Comparison of ENCODE assay signal across 9 cellular contexts in genomic region chr12:84874125-84874824, GRCh38. TPM values are rescaled to one million over a fixed set of nuclear protein-coding genes. Genes with fewer than 3 reads are reported as not detected.
DNase-seq lines count a peak whose midpoint lies in the region; ATAC-seq and TF ChIP-seq lines count a peak whose summit lies in the region.
"Had no signal": no experiment of that assay in that cellular context is flagged by ENCODE, and none has a peak within 500 bp of the region (broad histone marks: within the 10 kb centered on the region; RNA-seq: fewer than 3 reads in every experiment).

No MANE protein-coding gene starts in this region.

- no peak overlapping the region for H3K27ac ChIP-seq in GM23338 (ENCODE audit: low read depth)
- no peak overlapping the region for H3K27ac ChIP-seq in OCI-LY3 (ENCODE audit: low read length)
- H3K27ac ChIP-seq: epithelial cell of prostate had no signal

- DNase-seq in activated T-cell treated with anti-CD3 and anti-CD28 coated beads, Interleukin-2, amount 50 U/mL, for 4 hours = no peak
- DNase-seq in activated T-cell treated with anti-CD3 and anti-CD28 coated beads, Interleukin-2, amount 50 U/mL, for 24 hours = no peak
- DNase-seq in GM23338 (ENCODE audit: low spot score) (peak; percentile 82), dermis microvascular lymphatic vessel endothelial cell (ENCODE audit: low read depth in 2 of 2) (peak; percentile 50 to 63), midbrain (lab: John Stamatoyannopoulos, UW) (peak; percentile 76)
- peak; percentile 44 for DNase-seq in Jurkat, Clone E6-1 (ENCODE audit: low read depth, low spot score)
- DNase-seq in activated effector memory CD4-positive, alpha-beta T cell treated with Interleukin-2 at 50 U/mL for 16 hours = no peak

- H3K79me2 ChIP-seq in GM23338 (replicated peaks; ENCODE audit: insufficient read depth) (no peaks in the 10 kb centered on the region), OCI-LY3 (ENCODE audit: low read length) (no peaks in the 10 kb centered on the region)

- H3K9me2 ChIP-seq in GM23338 (ENCODE audit: insufficient read depth) = no peaks in the 10 kb centered on the region

- no peaks in the 10 kb centered on the region for H3K27me3 Mint-ChIP-seq in activated T-cell treated with anti-CD3 and anti-CD28 coated beads, Interleukin-2, amount 50 U/mL, for 4 hours (ENCODE audit: low read depth)
- H3K27me3 Mint-ChIP-seq in activated T-cell treated with anti-CD3 and anti-CD28 coated beads, Interleukin-2, amount 50 U/mL, for 24 hours = peaks cover 3% of the 10 kb centered on the region
- H3K27me3 Mint-ChIP-seq in GM23338 (ENCODE audit: insufficient read depth, low read depth, poor library complexity) = no peaks in the 10 kb centered on the region

- no peaks in the 10 kb centered on the region for H3K36me3 Mint-ChIP-seq in activated T-cell treated with anti-CD3 and anti-CD28 coated beads, Interleukin-2, amount 50 U/mL, for 4 hours (ENCODE audit: insufficient read depth)
- H3K36me3 Mint-ChIP-seq in activated T-cell treated with anti-CD3 and anti-CD28 coated beads, Interleukin-2, amount 50 U/mL, for 24 hours (ENCODE audit: low read depth) = no peaks in the 10 kb centered on the region
- no peaks in the 10 kb centered on the region for H3K36me3 Mint-ChIP-seq in GM23338 (ENCODE audit: low read depth)

- H2AFZ ChIP-seq in GM23338 (no peak overlapping the region), OCI-LY3 (ENCODE audit: low read depth, low read length) (peak overlapping the region; percentile 27)

- no peaks in the 10 kb centered on the region for H3K27me3 ChIP-seq in GM23338 (ENCODE audit: insufficient read depth)
- no peaks in the 10 kb centered on the region for H3K27me3 ChIP-seq in OCI-LY3 (ENCODE audit: low read depth, low read length)

- no peaks in the 10 kb centered on the region for H3F3A ChIP-seq in GM23338 (replicated peaks; ENCODE audit: low read depth)

- no peaks in the 10 kb centered on the region for H3K36me3 ChIP-seq in GM23338 (ENCODE audit: insufficient read depth)
- H3K36me3 ChIP-seq in OCI-LY3 (replicated peaks; ENCODE audit: low read depth, low read length) = no peaks in the 10 kb centered on the region

- peak; percentile 41 to 62 for ATAC-seq in activated T-cell treated with anti-CD3 and anti-CD28 coated beads, Interleukin-2, amount 50 U/mL, for 4 hours
- peak; percentile 73 for ATAC-seq in GM23338

- no peaks in the 10 kb centered on the region for H3K9me3 ChIP-seq in OCI-LY3 (ENCODE audit: insufficient read depth, low read length)

- no peaks in the 10 kb centered on the region for H3K9me3 Mint-ChIP-seq in activated T-cell treated with anti-CD3 and anti-CD28 coated beads, Interleukin-2, amount 50 U/mL, for 4 hours
- H3K9me3 Mint-ChIP-seq in activated T-cell treated with anti-CD3 and anti-CD28 coated beads, Interleukin-2, amount 50 U/mL, for 24 hours = no peaks in the 10 kb centered on the region
- no peaks in the 10 kb centered on the region for H3K9me3 Mint-ChIP-seq in GM23338

- no peak overlapping the region for H3K9ac ChIP-seq in OCI-LY3 (ENCODE audit: low read length)

- H3K4me3 ChIP-seq in GM23338 (no peak overlapping the region), OCI-LY3 (ENCODE audit: low read length) (0 out of 2 replicates have a peak overlapping the region, but pooled peaks have one; percentile 5)
- no peak overlapping the region for H3K4me3 ChIP-seq in Jurkat, Clone E6-1 (ENCODE audit: low read length)

- H4K20me1 ChIP-seq in GM23338 (replicated peaks; ENCODE audit: insufficient read depth) (no peaks in the 10 kb centered on the region), OCI-LY3 (ENCODE audit: insufficient read depth, low read length) (no peaks in the 10 kb centered on the region)

- H3K4me2 ChIP-seq in GM23338 (no peak overlapping the region), OCI-LY3 (ENCODE audit: low read length) (peak overlapping the region; percentile 24)

- H3K4me1 Mint-ChIP-seq in activated T-cell treated with anti-CD3 and anti-CD28 coated beads, Interleukin-2, amount 50 U/mL, for 4 hours (ENCODE audit: low read depth) = no peaks in the 10 kb centered on the region
- no peaks in the 10 kb centered on the region for H3K4me1 Mint-ChIP-seq in activated T-cell treated with anti-CD3 and anti-CD28 coated beads, Interleukin-2, amount 50 U/mL, for 24 hours (ENCODE audit: low read depth)
- no peaks in the 10 kb centered on the region for H3K4me1 Mint-ChIP-seq in GM23338

- H3K4me3 Mint-ChIP-seq in activated T-cell treated with anti-CD3 and anti-CD28 coated beads, Interleukin-2, amount 50 U/mL, for 4 hours = no peak overlapping the region
- no peak overlapping the region for H3K4me3 Mint-ChIP-seq in activated T-cell treated with anti-CD3 and anti-CD28 coated beads, Interleukin-2, amount 50 U/mL, for 24 hours
- no peak overlapping the region for H3K4me3 Mint-ChIP-seq in GM23338

- no peak overlapping the region for H3K27ac Mint-ChIP-seq in activated T-cell treated with anti-CD3 and anti-CD28 coated beads, Interleukin-2, amount 50 U/mL, for 24 hours
- H3K27ac Mint-ChIP-seq in GM23338 = no peak overlapping the region

- peak; percentile 81 to 97 for TF ChIP-seq CTCF in GM23338 (conservative IDR thresholded peaks at IDR 0.05; ENCODE audit: low read depth in 2 of 2)
- peak; percentile 84 for TF ChIP-seq CTCF in OCI-LY3 (IDR thresholded peaks at IDR 0.05; ENCODE audit: low read depth, low read length)

- no peaks in the 10 kb centered on the region for H3K4me1 ChIP-seq in GM23338 (ENCODE audit: insufficient read depth)
- H3K4me1 ChIP-seq in OCI-LY3 (ENCODE audit: low read length) = peaks cover 15% of the 10 kb centered on the region

TF ChIP-seq in GM23338, 12 proteins besides CTCF, POLR2A, EP300 and RAD21 (continues in another document):
- no peak for TF ChIP-seq STAT1 (IDR thresholded peaks at IDR 0.05; ENCODE audit: unreplicated experiment)
- no peak for TF ChIP-seq ZNF462 (CRISPR knock-in tag; IDR thresholded peaks at IDR 0.05)
- TF ChIP-seq POLR2AphosphoS5 (IDR thresholded peaks at IDR 0.05; ENCODE audit: low read depth) = no peak
- no peak for TF ChIP-seq ZNF114 (CRISPR knock-in tag; IDR thresholded peaks at IDR 0.05)
- TF ChIP-seq CREB1 (CRISPR knock-in tag; IDR thresholded peaks at IDR 0.05; ENCODE audit: low read depth) = no peak

RNA-seq across cellular contexts. Expression of gene SLC6A15, which starts 38.3 kb away (rescaled TPM):
- under 1 TPM in 1 of 3 donors, not detected in 2; 0.11 TPM for total RNA-seq in activated T-cell treated with anti-CD3 and anti-CD28 coated beads, Interleukin-2, amount 50 U/mL, for 4 hours
- total RNA-seq in GM23338 (2014; rRNA removed; shearing (Covaris generic)) = 22.9 and 27.9 TPM in 2 replicates
- 11.7 and 12.1 TPM in 2 replicates for polyA plus RNA-seq in GM23338 (2016; fragmentation: Nextera tagmentation; extraction: Ambion mirVana)
- not detected for polyA plus RNA-seq in Jurkat, Clone E6-1 (2012; ENCODE audit: insufficient read depth, insufficient read length)
- total RNA-seq in dermis microvascular lymphatic vessel endothelial cell = 4.7 and 7.7 TPM in 2 replicates

Comparison
In these comparisons a context has a peak if more than half of its experiments do, and no peak if none do; other contexts are left out.
1. DNase-seq: peak in GM23338 (single experiment), Jurkat, Clone E6-1 (single experiment), dermis microvascular lymphatic vessel endothelial cell (2 of 2) and midbrain (single experiment); none in activated T-cell treated with anti-CD3 and anti-CD28 coated beads, Interleukin-2, amount 50 U/mL, for 4 hours (single experiment), activated T-cell treated with anti-CD3 and anti-CD28 coated beads, Interleukin-2, amount 50 U/mL, for 24 hours (single experiment) and activated effector memory CD4-positive, alpha-beta T cell treated with Interleukin-2 at 50 U/mL for 16 hours (single experiment).